ENCODE assay signal across 19 cellular contexts in the genomic region with DNA sequence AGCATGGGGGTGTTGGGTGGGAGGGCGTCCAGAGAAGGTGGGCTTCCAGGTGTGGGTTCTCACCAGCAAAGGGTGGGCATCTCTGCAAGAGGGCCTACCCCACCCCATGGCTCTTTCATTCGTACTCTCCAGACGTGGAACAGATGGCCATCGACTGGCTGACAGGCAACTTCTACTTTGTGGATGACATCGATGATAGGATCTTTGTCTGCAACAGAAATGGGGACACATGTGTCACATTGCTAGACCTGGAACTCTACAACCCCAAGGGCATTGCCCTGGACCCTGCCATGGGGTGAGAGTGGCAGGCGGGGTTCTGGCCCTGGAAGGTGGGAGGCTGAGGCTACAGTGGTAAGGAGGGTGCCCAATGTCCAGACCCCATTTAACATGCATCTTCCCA. TPM values are rescaled to one million over a fixed set of nuclear protein-coding genes. Genes with fewer than 3 reads are reported as not detected.
A peak's percentile ranks its signal among the peaks of the same experiment; 100 is the strongest.
DNase-seq lines count a peak whose midpoint lies in the region; ATAC-seq, FAIRE-seq and TF ChIP-seq lines count a peak whose summit lies in the region.
"Had no signal": no experiment of that assay in that cellular context is flagged by ENCODE, and none has a peak within 500 bp of the region (broad histone marks: within the 10 kb centered on the region; RNA-seq: fewer than 3 reads in every experiment).

No MANE protein-coding gene starts in this region.

- peaks cover 57 to 93% of the 10 kb centered on the region in 2 experiments for H3K79me1 ChIP-seq in IMR-90 (ENCODE audit: low read depth in 1 of 2, low read length in 2 of 2)

- H2BK5ac ChIP-seq in IMR-90 (ENCODE audit: low read depth, low read length, poor library complexity, severe bottlenecking) = no peak overlapping the region

- H3K4me1 ChIP-seq in BE2C (peaks cover 28% of the 10 kb centered on the region), IMR-90 (ENCODE audit: control insufficient read depth, insufficient read depth, low read length) (peaks cover 38% of the 10 kb centered on the region), subcutaneous abdominal adipose tissue (ENCODE audit: control insufficient read depth in 5 of 5, insufficient read depth in 5 of 5, low read length in 5 of 5) (peaks cover 39 to 100% (median 95%) of the 10 kb centered on the region in 5 donors)

- peaks cover 43% of the 10 kb centered on the region for H3K36me3 Mint-ChIP-seq in chondrocyte (ENCODE audit: low read depth)
- H3K36me3 Mint-ChIP-seq in activated naive CD4-positive, alpha-beta T cell treated with anti-CD3 and anti-CD28 coated beads for 36 hours (ENCODE audit: low read depth) = no peaks in the 10 kb centered on the region

- no peak overlapping the region for H3K4me3 Mint-ChIP-seq in chondrocyte (ENCODE audit: unreplicated experiment)
- H3K4me3 Mint-ChIP-seq in activated naive CD4-positive, alpha-beta T cell treated with anti-CD3 and anti-CD28 coated beads for 36 hours = no peak overlapping the region

- H3K4me3 ChIP-seq in BE2C (ENCODE audit: low read depth, low read length) = no peak overlapping the region
- no peak overlapping the region for H3K4me3 ChIP-seq in IMR-90 (ENCODE audit: insufficient read depth, low read depth, low read length)
- H3K4me3 ChIP-seq in subcutaneous abdominal adipose tissue (ENCODE audit: low read depth in 1 of 5, low read length in 5 of 5) = no peak overlapping the region

- TSS peak; percentile 57 for BruUV-seq in IMR-90 (replicated peaks; lab: Mats Ljungman, UMichigan)

- peak overlapping the region; percentile 9 for H2AK9ac ChIP-seq in IMR-90 (replicated peaks; ENCODE audit: low read depth, low read length, poor library complexity)

- H3K9me1 ChIP-seq in IMR-90 (ENCODE audit: insufficient read depth, low read length) = peaks cover 39% of the 10 kb centered on the region

- no peak overlapping the region for H3K4me2 ChIP-seq in IMR-90 (ENCODE audit: low read depth, low read length)

- no peak overlapping the region for H2BK20ac ChIP-seq in IMR-90 (ENCODE audit: low read depth, low read length)

- in situ Hi-C loops in IMR-90 (cut with MboI; ENCODE audit: low sequenced_read_pairs) = no loop called here

- H4K91ac ChIP-seq in IMR-90 (ENCODE audit: insufficient read depth, low read depth, low read length) = no peak overlapping the region

- POLR2A ChIA-PET in IMR-90 (lab: Charles Lee; ENCODE audit: unreplicated experiment) = interaction anchor here (0.7 kb wide), 1 partner anchor 26 kb away, joined by 4 read pairs; the partner anchor contains the start of gene LRP1

- H3K9me3 ChIP-seq in BE2C (no peaks in the 10 kb centered on the region; the same call in none of the 2 replicates), IMR-90 (ENCODE audit: control insufficient read depth, insufficient read depth, low read length) (no peaks in the 10 kb centered on the region), subcutaneous abdominal adipose tissue (ENCODE audit: control insufficient read depth in 5 of 5, low read length in 5 of 5) (no peaks in the 10 kb centered on the region)

- no peak overlapping the region for H4K5ac ChIP-seq in IMR-90 (ENCODE audit: low read depth, low read length)

- no peak overlapping the region for H3K23ac ChIP-seq in IMR-90 (ENCODE audit: low read depth, low read length)

- H2AFZ ChIP-seq in IMR-90 (replicated peaks; ENCODE audit: low read length, poor library complexity) = no peak overlapping the region

- H3K9me3 Mint-ChIP-seq in chondrocyte (ENCODE audit: low read depth) = no peaks in the 10 kb centered on the region
- H3K9me3 Mint-ChIP-seq in activated naive CD4-positive, alpha-beta T cell treated with anti-CD3 and anti-CD28 coated beads for 36 hours = no peaks in the 10 kb centered on the region

- no peak overlapping the region for H3K56ac ChIP-seq in IMR-90 (ENCODE audit: extremely low read depth, insufficient read depth, low read length)

- DNase-seq in BE2C (peak; percentile 32), IMR-90 (no peak), chondrocyte (ENCODE audit: low spot score) (no peak), urothelium cell line (ENCODE audit: low spot score) (no peak), T1000 (lab: John Stamatoyannopoulos, UW) (no peak)
- no peak for DNase-seq in activated naive CD4-positive, alpha-beta T cell treated with anti-CD3 and anti-CD28 coated beads for 36 hours
- DNase-seq: COR-L47, DMS153, NCI-H1048, NCI-H1436 treated with DMSO at 0.1 percent for 48 hours, NCI-H2081, NCI-H524 had no signal

- H3K27me3 ChIP-seq in BE2C (no peaks in the 10 kb centered on the region), IMR-90 (ENCODE audit: control insufficient read depth, insufficient read depth, low read length) (no peaks in the 10 kb centered on the region), subcutaneous abdominal adipose tissue (ENCODE audit: control insufficient read depth in 5 of 5, insufficient read depth in 4 of 5, low read length in 5 of 5) (no peaks in the 10 kb centered on the region)

- no peak overlapping the region for H3K14ac ChIP-seq in IMR-90 (replicated peaks; ENCODE audit: low read depth, low read length)

- peaks cover 60% of the 10 kb centered on the region for H4K20me1 ChIP-seq in IMR-90 (ENCODE audit: insufficient read depth, low read length)

- H3K18ac ChIP-seq in IMR-90 (ENCODE audit: low read depth, low read length) = no peak overlapping the region

- H2BK15ac ChIP-seq in IMR-90 (ENCODE audit: low read depth, low read length) = no peak overlapping the region

- no peak for FAIRE-seq in urothelium cell line (lab: Jason Lieb, UNC)
- FAIRE-seq: H1 had no signal

- intact Hi-C loops in IMR-90 (cut with micrococcal nuclease) = no loop called here
- intact Hi-C loops in activated naive CD4-positive, alpha-beta T cell treated with anti-CD3 and anti-CD28 coated beads for 36 hours (cut with micrococcal nuclease) = no loop called here

- no peak overlapping the region for H3K4ac ChIP-seq in IMR-90 (ENCODE audit: low read depth, low read length)

- H3K27ac ChIP-seq in IMR-90 (ENCODE audit: insufficient read depth, low read length) (no peak overlapping the region), subcutaneous abdominal adipose tissue (ENCODE audit: low read depth, low read length) (peak overlapping the region; percentile 93)

- dilution Hi-C loops in IMR-90 (cut with HindIII; ENCODE audit: low sequenced_read_pairs, unreplicated experiment) = no loop called here

- H4K8ac ChIP-seq in IMR-90 (ENCODE audit: low read depth in 2 of 2, low read length in 2 of 2) = no peak overlapping the region

- TF ChIP-seq CTCF in BE2C (IDR thresholded peaks at IDR 0.05; ENCODE audit: low read depth, low read length) (no peak), IMR-90 (conservative IDR thresholded peaks at IDR 0.05; ENCODE audit: low read depth, low read length) (no peak), chondrocyte (IDR thresholded peaks at IDR 0.05) (no peak)

- TF ChIP-seq POLR2A in IMR-90 (IDR thresholded peaks at IDR 0.05; ENCODE audit: low read depth, low read length) = no peak

- H3K9ac ChIP-seq in IMR-90 (ENCODE audit: low read depth, low read length) = no peak overlapping the region
- peak overlapping the region in 3 of 5 donors; percentile 0 to 25 (median 21) for H3K9ac ChIP-seq in subcutaneous abdominal adipose tissue (ENCODE audit: low read length in 5 of 5)

- H3K27ac Mint-ChIP-seq in chondrocyte (ENCODE audit: unreplicated experiment) = peak overlapping the region; percentile 12
- no peak overlapping the region for H3K27ac Mint-ChIP-seq in activated naive CD4-positive, alpha-beta T cell treated with anti-CD3 and anti-CD28 coated beads for 36 hours

- H2AK5ac ChIP-seq in IMR-90 (ENCODE audit: low read depth, low read length) = no peak overlapping the region

- no peaks in the 10 kb centered on the region for H3K27me3 Mint-ChIP-seq in chondrocyte (ENCODE audit: low read depth)
- H3K27me3 Mint-ChIP-seq in activated naive CD4-positive, alpha-beta T cell treated with anti-CD3 and anti-CD28 coated beads for 36 hours (ENCODE audit: low read depth) = no peaks in the 10 kb centered on the region

- H2BK120ac ChIP-seq in IMR-90 (ENCODE audit: low read depth, low read length) = no peak overlapping the region

- CTCF ChIA-PET in IMR-90 (lab: Yijun Ruan, JAX) = no interaction called here
- CTCF ChIA-PET in activated naive CD4-positive, alpha-beta T cell treated with anti-CD3 and anti-CD28 coated beads for 36 hours (lab: Charles Lee) = interaction anchor here (1.2 kb wide), 1 partner anchor 30 kb away, joined by 4 read pairs; no protein-coding TSS in a partner anchor

- TF ChIP-seq RAD21 in IMR-90 (IDR thresholded peaks at IDR 0.05; ENCODE audit: low read length) = no peak

- peaks cover 51% of the 10 kb centered on the region for H3K4me1 Mint-ChIP-seq in chondrocyte (ENCODE audit: low read depth)
- no peaks in the 10 kb centered on the region for H3K4me1 Mint-ChIP-seq in activated naive CD4-positive, alpha-beta T cell treated with anti-CD3 and anti-CD28 coated beads for 36 hours (ENCODE audit: low read depth)

- H3K36me3 ChIP-seq in BE2C = no peaks in the 10 kb centered on the region
- H3K36me3 ChIP-seq in IMR-90 (ENCODE audit: control insufficient read depth, insufficient read depth, low read length) = peaks cover 78% of the 10 kb centered on the region
- H3K36me3 ChIP-seq in subcutaneous abdominal adipose tissue (ENCODE audit: control insufficient read depth in 5 of 5, insufficient read depth in 5 of 5, low read length in 5 of 5) = peaks cover 0 to 77% (median 44%) of the 10 kb centered on the region in 5 donors

- WGBS in IMR-90 (ENCODE audit: extremely low coverage in 2 of 2, insufficient read length in 1 of 2), 2 experiments = 100% methylated on average over 1 of the region's 6 CpGs; no CpG with 5 or more reads in 1 of the 2 experiments

- ATAC-seq in IMR-90 (ENCODE audit: low read depth) (no peak), HG03108 (IDR thresholded peaks at IDR 0.05; ENCODE audit: unreplicated experiment) (no peak)
- ATAC-seq: Panc1, Right ventricle myocardium inferior had no signal

RNA-seq across cellular contexts. Expression of gene LRP1-AS, which starts 6.7 kb away (rescaled TPM):
- polyA plus RNA-seq in BE2C (2012; ENCODE audit: insufficient read depth, insufficient read length, low read depth) = not detected
- total RNA-seq in IMR-90 (2012; rRNA removed) (not detected in 2 replicates), chondrocyte (not detected in 3 replicates)
- not detected in 2 replicates for polyA plus RNA-seq in IMR-90 (2012; rRNA removed)
- polyA plus RNA-seq in IMR-90 (2012; cell fraction: cytosol; rRNA removed) = not detected in 2 replicates
- not detected in 2 replicates for polyA plus RNA-seq in IMR-90 (2012; cell fraction: nucleus; rRNA removed; ENCODE audit: low replicate concordance)
- total RNA-seq in activated naive CD4-positive, alpha-beta T cell treated with anti-CD3 and anti-CD28 coated beads for 36 hours = not detected
- total RNA-seq: A673, H1, MCF 10A, Right ventricle myocardium inferior had no signal
- polyA plus RNA-seq: H1 had no signal

RNA-seq across cellular contexts. Expression of gene LRP1, which starts 25.8 kb away (rescaled TPM):
- 6.4 TPM for polyA plus RNA-seq in BE2C (2012; ENCODE audit: insufficient read depth, insufficient read length, low read depth)
- total RNA-seq in IMR-90 (2012; rRNA removed) = 73.1 and 75.5 TPM in 2 replicates
- 142 and 155 TPM in 2 replicates for polyA plus RNA-seq in IMR-90 (2012; rRNA removed)
- 119 and 250 TPM in 2 replicates for polyA plus RNA-seq in IMR-90 (2012; cell fraction: cytosol; rRNA removed)
- 252 and 565 TPM in 2 replicates for polyA plus RNA-seq in IMR-90 (2012; cell fraction: nucleus; rRNA removed; ENCODE audit: low replicate concordance)
- 448 to 583 TPM (median 463 TPM) in 3 replicates for total RNA-seq in chondrocyte
- 1 to 10 TPM; 1.0 to 1.5 TPM for total RNA-seq in activated naive CD4-positive, alpha-beta T cell treated with anti-CD3 and anti-CD28 coated beads for 36 hours

RNA-seq across cellular contexts. Expression of gene STAT6, which starts 42.9 kb away (rescaled TPM):
- 1.6 TPM for polyA plus RNA-seq in BE2C (2012; ENCODE audit: insufficient read depth, insufficient read length, low read depth)
- total RNA-seq in IMR-90 (2012; rRNA removed) = 38.9 and 43.4 TPM in 2 replicates
- 88.8 and 96.9 TPM in 2 replicates for polyA plus RNA-seq in IMR-90 (2012; rRNA removed)
- polyA plus RNA-seq in IMR-90 (2012; cell fraction: cytosol; rRNA removed) = 44.8 and 69.4 TPM in 2 replicates
- polyA plus RNA-seq in IMR-90 (2012; cell fraction: nucleus; rRNA removed; ENCODE audit: low replicate concordance) = 334 and 370 TPM in 2 replicates
- total RNA-seq in chondrocyte = 89.4 to 101 TPM (median 94.2 TPM) in 3 replicates
- 100 to 1,000 TPM; 188 to 193 TPM for total RNA-seq in activated naive CD4-positive, alpha-beta T cell treated with anti-CD3 and anti-CD28 coated beads for 36 hours

Comparison
In these comparisons a context has a peak if more than half of its experiments do, and no peak if none do; other contexts are left out.
1. RNA of gene LRP1, which starts 25.8 kb away (total RNA-seq): 448 to 583 TPM in chondrocyte and 73.1 to 75.5 TPM in IMR-90; 1.0 to 1.5 TPM in activated naive CD4-positive, alpha-beta T cell treated with anti-CD3 and anti-CD28 coated beads for 36 hours; every median in the first group is over 10 times any median in the second.